ENCODE assay signal across 28 cellular contexts in the genomic region with DNA sequence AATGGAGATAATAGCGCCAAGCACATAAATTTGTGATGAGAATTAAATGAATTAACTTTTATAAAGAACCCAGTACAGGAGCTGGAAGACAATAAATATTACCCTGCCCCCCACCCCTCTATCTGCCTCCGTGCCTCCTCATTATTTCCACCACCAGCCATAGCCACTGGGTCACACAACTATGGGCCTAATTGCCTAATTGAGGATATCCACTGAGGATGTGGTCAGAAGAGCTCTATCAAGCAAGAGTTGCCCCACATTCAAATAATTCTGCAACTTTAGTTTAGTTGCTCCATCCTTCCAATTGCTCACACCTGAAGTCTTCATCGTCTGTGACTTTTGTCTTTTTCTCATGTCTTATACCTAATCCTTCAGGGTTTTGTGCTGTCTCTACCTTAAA. TPM values are rescaled to one million over a fixed set of nuclear protein-coding genes. Genes with fewer than 3 reads are reported as not detected.
A peak's percentile ranks its signal among the peaks of the same experiment; 100 is the strongest.
DNase-seq lines count a peak whose midpoint lies in the region; ATAC-seq, FAIRE-seq and TF ChIP-seq lines count a peak whose summit lies in the region.
"Had no signal": no experiment of that assay in that cellular context is flagged by ENCODE, and none has a peak within 500 bp of the region (broad histone marks: within the 10 kb centered on the region; RNA-seq: fewer than 3 reads in every experiment).

No MANE protein-coding gene starts in this region.

- BruUV-seq in Panc1 (replicated peaks; lab: Mats Ljungman, UMichigan), result no TSS peak

- peaks cover 4% of the 10 kb centered on the region for H3K27me3 Mint-ChIP-seq in dendritic cell treated with granulocyte-macrophage colony-stimulating factor and Interleukin-4, amounts not matched to agents 40 ng/mL and 50 ng/mL, for 4 days
- peaks cover 9% of the 10 kb centered on the region for H3K27me3 Mint-ChIP-seq in activated CD4-positive, alpha-beta T cell treated with anti-CD3 and anti-CD28 coated beads for 36 hours
- H3K27me3 Mint-ChIP-seq: activated CD4-positive, alpha-beta T cell treated with anti-CD3 and anti-CD28 coated beads, Interleukin-2, amount 10 ng/mL, durations not matched to agents 24 days and 14 days; T-cell had no signal

- intact Hi-C loops in Panc1 (cut with micrococcal nuclease; ENCODE audit: unreplicated experiment), result loop anchor here (10.0 kb wide), 1 partner anchor 384 kb away; no protein-coding TSS in a partner anchor
- intact Hi-C loops in dendritic cell treated with granulocyte-macrophage colony-stimulating factor and Interleukin-4, amounts not matched to agents 40 ng/mL and 50 ng/mL, for 4 days (cut with micrococcal nuclease), result loop anchor here (10.0 kb wide), 1 partner anchor 134 kb away; a partner anchor contains a TSS
- intact Hi-C loops in activated CD4-positive, alpha-beta T cell treated with anti-CD3 and anti-CD28 coated beads for 36 hours (cut with DNase I, micrococcal nuclease), result loop anchor here in 1 of 2 experiments (5.0 kb wide), 1 partner anchor 401 kb away; no protein-coding TSS in a partner anchor

- in situ Hi-C loops in Panc1 (cut with HindIII; ENCODE audit: low pct_unique_long_range_greater_than_20kb, low sequenced_read_pairs), result no loop called here

- TF ChIP-seq RAD21 in A549 (conservative IDR thresholded peaks at IDR 0.05 in 1 of 2, IDR thresholded peaks at IDR 0.05 in 1 of 2), result no peak

- ATAC-seq in A549 (no peak), Panc1 (no peak), HG03442 (IDR thresholded peaks at IDR 0.05; ENCODE audit: unreplicated experiment) (no peak)
- ATAC-seq in activated CD4-positive, alpha-beta T cell treated with anti-CD3 and anti-CD28 coated beads for 36 hours, result no peak
- ATAC-seq: GM12878, HepG2, left colon, Right ventricle myocardium inferior, T-cell had no signal

- peak overlapping the region; percentile 24 for H3K27ac Mint-ChIP-seq in dendritic cell treated with granulocyte-macrophage colony-stimulating factor and Interleukin-4, amounts not matched to agents 40 ng/mL and 50 ng/mL, for 4 days
- H3K27ac Mint-ChIP-seq in activated CD4-positive, alpha-beta T cell treated with anti-CD3 and anti-CD28 coated beads for 36 hours, result no peak overlapping the region
- H3K27ac Mint-ChIP-seq: activated CD4-positive, alpha-beta T cell treated with anti-CD3 and anti-CD28 coated beads, Interleukin-2, amount 10 ng/mL, durations not matched to agents 24 days and 14 days; activated naive CD4-positive, alpha-beta T cell treated with anti-CD3 and anti-CD28 coated beads for 36 hours; H9; memory B cell; T-cell had no signal

- H3K36me3 ChIP-seq in Panc1 (ENCODE audit: control insufficient read depth, insufficient read depth, low read length), result no peaks in the 10 kb centered on the region
- H3K36me3 ChIP-seq: BE2C, transverse colon had no signal

- peaks cover 63% of the 10 kb centered on the region for H3K4me1 Mint-ChIP-seq in dendritic cell treated with granulocyte-macrophage colony-stimulating factor and Interleukin-4, amounts not matched to agents 40 ng/mL and 50 ng/mL, for 4 days (ENCODE audit: low read depth)
- no peaks in the 10 kb centered on the region for H3K4me1 Mint-ChIP-seq in activated CD4-positive, alpha-beta T cell treated with anti-CD3 and anti-CD28 coated beads for 36 hours
- H3K4me1 Mint-ChIP-seq: T-cell had no signal

- H3K4me1 ChIP-seq in A549, result peaks cover 50% of the 10 kb centered on the region
- no peaks in the 10 kb centered on the region for H3K4me1 ChIP-seq in Panc1 (ENCODE audit: control insufficient read depth, insufficient read depth, low read length)
- H3K4me1 ChIP-seq: BE2C had no signal

- no peak overlapping the region; the same call in 2 of the 3 replicates for H3K4me2 ChIP-seq in A549

- no peak overlapping the region for H3K4me3 Mint-ChIP-seq in dendritic cell treated with granulocyte-macrophage colony-stimulating factor and Interleukin-4, amounts not matched to agents 40 ng/mL and 50 ng/mL, for 4 days
- H3K4me3 Mint-ChIP-seq in activated CD4-positive, alpha-beta T cell treated with anti-CD3 and anti-CD28 coated beads for 36 hours, result no peak overlapping the region
- H3K4me3 Mint-ChIP-seq: activated CD4-positive, alpha-beta T cell treated with anti-CD3 and anti-CD28 coated beads, Interleukin-2, amount 10 ng/mL, durations not matched to agents 24 days and 14 days; activated naive CD4-positive, alpha-beta T cell treated with anti-CD3 and anti-CD28 coated beads for 36 hours; H9; memory B cell; T-cell had no signal

- no peaks in the 10 kb centered on the region for H3K36me3 Mint-ChIP-seq in dendritic cell treated with granulocyte-macrophage colony-stimulating factor and Interleukin-4, amounts not matched to agents 40 ng/mL and 50 ng/mL, for 4 days (ENCODE audit: low read depth)
- no peaks in the 10 kb centered on the region for H3K36me3 Mint-ChIP-seq in activated CD4-positive, alpha-beta T cell treated with anti-CD3 and anti-CD28 coated beads for 36 hours (ENCODE audit: low read depth)
- H3K36me3 Mint-ChIP-seq: memory B cell, T-cell had no signal

- no peak for TF ChIP-seq EP300 in A549 (IDR thresholded peaks at IDR 0.05)

- CTCF ChIA-PET in A549 (lab: Yijun Ruan, JAX) (interaction anchor here (0.7 to 2.7 kb wide), 12 partner anchors 10 to 404 kb away, joined by 3 to 20 read pairs (median 5); a partner anchor contains a TSS), Panc1 (lab: Charles Lee) (no interaction called here)
- CTCF ChIA-PET in activated CD4-positive, alpha-beta T cell treated with anti-CD3 and anti-CD28 coated beads for 36 hours (lab: Charles Lee), result interaction anchor here (0.6 to 0.8 kb wide), 3 partner anchors 77 to 1986 kb away, joined by 3 read pairs; no protein-coding TSS in a partner anchor

- H3K4me3 ChIP-seq in A549, result no peak overlapping the region
- no peak overlapping the region for H3K4me3 ChIP-seq in HL-60 (replicated peaks; ENCODE audit: insufficient read depth, low read length)
- H3K4me3 ChIP-seq in Panc1 (ENCODE audit: low read depth in 2 of 2, low read length in 2 of 2), result no peak overlapping the region
- H3K4me3 ChIP-seq: GM12878, transverse colon had no signal

- WGBS in A549 (ENCODE audit: missing lambda C conversion rate), result 96% methylated on average over 3 of the region's 3 CpGs

- no peaks in the 10 kb centered on the region for H3K9me3 Mint-ChIP-seq in dendritic cell treated with granulocyte-macrophage colony-stimulating factor and Interleukin-4, amounts not matched to agents 40 ng/mL and 50 ng/mL, for 4 days
- no peaks in the 10 kb centered on the region for H3K9me3 Mint-ChIP-seq in activated CD4-positive, alpha-beta T cell treated with anti-CD3 and anti-CD28 coated beads for 36 hours (ENCODE audit: low read depth)
- H3K9me3 Mint-ChIP-seq: activated CD4-positive, alpha-beta T cell treated with anti-CD3 and anti-CD28 coated beads, Interleukin-2, amount 10 ng/mL, durations not matched to agents 24 days and 14 days; activated naive CD4-positive, alpha-beta T cell treated with anti-CD3 and anti-CD28 coated beads for 36 hours; H9; memory B cell; T-cell had no signal

- DNase-seq in A549 (ENCODE audit: low read depth in 1 of 2, low spot score in 1 of 2) (no peak), HL-60 (ENCODE audit: low read depth in 1 of 2, low spot score in 1 of 2) (peak; percentile 88 to 97), Panc1 (ENCODE audit: low read depth, low spot score) (no peak), NCI-H345 treated with DMSO at 0.1 percent for 48 hours (lab: John Stamatoyannopoulos, UW; ENCODE audit: unreplicated experiment) (no peak)
- no peak for DNase-seq in activated CD4-positive, CD25-positive, alpha-beta regulatory T cell (lab: John Stamatoyannopoulos, UW)
- DNase-seq in activated CD4-positive, alpha-beta T cell treated with anti-CD3 and anti-CD28 coated beads for 36 hours, result no peak
- DNase-seq: activated CD4-positive, alpha-beta T cell treated with anti-CD3 and anti-CD28 coated beads, Interleukin-2, amount 10 ng/mL, durations not matched to agents 24 days and 14 days; activated naive CD4-positive, alpha-beta T cell treated with anti-CD3 and anti-CD28 coated beads for 36 hours; activated T-cell treated with anti-CD3 and anti-CD28 coated beads, Interleukin-2, amount 50 U/mL, for 48 hours; amniotic stem cell; BE2C; effector CD8-positive, alpha-beta T cell; H9; left colon; NCI-H1436 treated with DMSO at 0.1 percent for 48 hours; NCI-H524; nucleus accumbens; T-cell; transverse colon had no signal

- POLR2A ChIA-PET in A549 (lab: Yijun Ruan, JAX) (interaction anchor here (0.9 kb wide), 1 partner anchor 10 kb away, joined by 5 read pairs; a partner anchor contains a TSS), Panc1 (lab: Charles Lee) (no interaction called here)
- POLR2A ChIA-PET in activated CD4-positive, alpha-beta T cell treated with anti-CD3 and anti-CD28 coated beads for 36 hours (lab: Charles Lee), result no interaction called here

- H3K9me3 ChIP-seq in A549 (no peaks in the 10 kb centered on the region), Panc1 (ENCODE audit: control insufficient read depth, insufficient read depth, low read depth, low read length) (no peaks in the 10 kb centered on the region; the same call in 1 of the 2 replicates)
- H3K9me3 ChIP-seq: BE2C, transverse colon had no signal

- TF ChIP-seq CTCF in A549 (IDR thresholded peaks at IDR 0.05) (no peak), HL-60 (IDR thresholded peaks at IDR 0.05; ENCODE audit: insufficient read depth, low read length) (no peak), Panc1 (IDR thresholded peaks at IDR 0.05) (no peak)

- no peak for FAIRE-seq in A549 (lab: Jason Lieb, UNC)
- FAIRE-seq: A204.1, GM12878, HepG2, TTC549 had no signal

- H3K27ac ChIP-seq in A549 (peak overlapping the region; percentile 46 to 82; a peak in 3 of 6 replicates), HL-60 (replicated peaks) (peak overlapping the region; percentile 96), Panc1 (ENCODE audit: low read length) (peak overlapping the region; percentile 1; the same call in 1 of the 2 replicates)
- H3K27ac ChIP-seq: transverse colon had no signal

- H3K27me3 ChIP-seq in HL-60 (ENCODE audit: insufficient read depth, poor library complexity, severe bottlenecking) (no peaks in the 10 kb centered on the region), Panc1 (ENCODE audit: control insufficient read depth, insufficient read depth, low read length) (no peaks in the 10 kb centered on the region)
- H3K27me3 ChIP-seq: BE2C, transverse colon had no signal

- no peak for TF ChIP-seq POLR2A in A549 (IDR thresholded peaks at IDR 0.05; ENCODE audit: low read length)

TF ChIP-seq in A549, 52 proteins besides CTCF, POLR2A, EP300 and RAD21 (continues in another document):
- TF ChIP-seq HDAC2 (IDR thresholded peaks at IDR 0.05), result no peak
- no peak for TF ChIP-seq BHLHE40 (IDR thresholded peaks at IDR 0.05; ENCODE audit: low read depth, low read length)
- TF ChIP-seq ZNF302 (CRISPR knock-in tag; IDR thresholded peaks at IDR 0.05), result no peak
- no peak for TF ChIP-seq MAFK (IDR thresholded peaks at IDR 0.05; ENCODE audit: partially characterized antibody)

RNA-seq across cellular contexts. Expression of a gene that starts 9.5 kb away (rescaled TPM):
- polyA plus RNA-seq in A549 (2011; rRNA removed), result 57.2 and 87.7 TPM in 2 replicates
- polyA plus RNA-seq in A549 (2012; cell fraction: cytosol; rRNA removed), result 7.3 and 9.1 TPM in 2 replicates
- polyA plus RNA-seq in A549 (2012; cell fraction: nucleus; rRNA removed), result 3.4 and 7.2 TPM in 2 replicates
- polyA plus RNA-seq in A549 (2017; fragmentation: RNase III; extraction: RNeasy Plus Mini Kit Qiagen cat#74134 plus additional on column Dnase treatment), result 4.0 to 5.6 TPM (median 4.4 TPM) in 3 replicates
- polyA minus RNA-seq in A549 (2011; rRNA and poly(A)+ RNA removed), result 20.2 and 42.4 TPM in 2 replicates
- total RNA-seq in Panc1 (2021; ENCODE audit: unreplicated experiment), result 0.82 TPM
- 1.4 TPM for polyA plus RNA-seq in Panc1 (2012; ENCODE audit: insufficient read length)
- total RNA-seq in activated CD4-positive, alpha-beta T cell treated with anti-CD3 and anti-CD28 coated beads for 36 hours, result under 1 TPM; 0.76 to 0.80 TPM
- total RNA-seq: activated naive CD4-positive, alpha-beta T cell treated with anti-CD3 and anti-CD28 coated beads for 36 hours; H9; OCI-LY7; Right ventricle myocardium inferior had no signal

Comparison
In these comparisons a context has a peak if more than half of its experiments do, and no peak if none do; other contexts are left out.
1. DNase-seq: peak in HL-60 (2 of 2); none in A549 (0 of 2), Panc1 (single experiment), NCI-H345 treated with DMSO at 0.1 percent for 48 hours (single experiment), activated CD4-positive, CD25-positive, alpha-beta regulatory T cell (0 of 4) and activated CD4-positive, alpha-beta T cell treated with anti-CD3 and anti-CD28 coated beads for 36 hours (single experiment).
2. H3K27ac ChIP-seq: peak in every context shown above with its lines; median percentile 96 in HL-60; 64 in A549; 1 in Panc1.